Comparison of ENCODE assay signal across 1 cellular context in the genomic region with DNA sequence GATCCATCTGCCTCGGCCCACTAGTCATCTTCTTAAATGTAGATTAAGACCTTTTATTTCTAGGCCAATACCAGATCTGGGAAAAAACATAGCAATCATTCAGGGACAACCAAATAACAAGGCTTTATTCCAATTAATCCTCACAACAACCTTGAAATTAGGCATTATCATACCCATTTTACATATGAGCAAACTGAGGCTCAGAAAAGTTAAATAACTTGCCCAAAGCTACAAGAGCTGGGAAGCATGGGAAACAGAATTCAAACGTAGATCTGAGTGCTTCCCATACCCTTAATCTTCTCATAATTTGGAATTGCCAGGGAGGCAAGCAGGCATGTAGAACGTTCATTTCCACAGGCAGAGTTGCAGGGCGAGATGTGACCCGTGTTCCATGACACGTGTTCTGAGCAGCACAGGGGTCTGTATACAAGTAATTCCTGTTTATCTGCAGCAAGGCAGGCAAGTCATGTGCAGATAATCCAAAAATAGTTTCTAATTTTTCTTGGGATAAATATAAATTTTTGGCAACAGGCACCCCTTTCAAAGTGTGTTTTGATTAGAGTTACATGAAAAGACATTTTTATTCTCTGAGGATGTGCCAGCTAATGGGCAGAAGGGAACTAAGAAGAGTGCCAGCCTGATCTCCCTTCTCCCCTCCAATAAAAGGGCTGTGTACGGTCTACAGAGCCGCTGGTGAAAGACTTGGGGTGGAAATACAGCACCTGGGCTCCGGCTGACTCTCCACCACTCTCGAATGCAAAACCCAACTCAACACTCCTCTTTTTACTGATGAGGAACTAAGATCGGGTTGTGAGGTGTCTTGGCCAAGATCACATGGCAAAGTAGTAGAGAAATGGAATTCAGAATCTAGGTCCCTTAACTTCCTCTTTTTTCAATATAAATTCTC.
TF ChIP-seq lines count a peak whose summit lies in the region.

No MANE protein-coding gene starts in this region.

TF ChIP-seq in HepG2, 621 proteins besides CTCF, POLR2A, EP300 and RAD21:
- TF ChIP-seq ZNF629 (CRISPR knock-in tag; conservative IDR thresholded peaks at IDR 0.05) (peak; percentile 61), NR3C1 (CRISPR knock-in tag; IDR thresholded peaks at IDR 0.05) (no peak)
TF ChIP-seq in HepG2: peak in this region for 1.
